ENCODE assay signal across 8 cellular contexts in the genomic region with DNA sequence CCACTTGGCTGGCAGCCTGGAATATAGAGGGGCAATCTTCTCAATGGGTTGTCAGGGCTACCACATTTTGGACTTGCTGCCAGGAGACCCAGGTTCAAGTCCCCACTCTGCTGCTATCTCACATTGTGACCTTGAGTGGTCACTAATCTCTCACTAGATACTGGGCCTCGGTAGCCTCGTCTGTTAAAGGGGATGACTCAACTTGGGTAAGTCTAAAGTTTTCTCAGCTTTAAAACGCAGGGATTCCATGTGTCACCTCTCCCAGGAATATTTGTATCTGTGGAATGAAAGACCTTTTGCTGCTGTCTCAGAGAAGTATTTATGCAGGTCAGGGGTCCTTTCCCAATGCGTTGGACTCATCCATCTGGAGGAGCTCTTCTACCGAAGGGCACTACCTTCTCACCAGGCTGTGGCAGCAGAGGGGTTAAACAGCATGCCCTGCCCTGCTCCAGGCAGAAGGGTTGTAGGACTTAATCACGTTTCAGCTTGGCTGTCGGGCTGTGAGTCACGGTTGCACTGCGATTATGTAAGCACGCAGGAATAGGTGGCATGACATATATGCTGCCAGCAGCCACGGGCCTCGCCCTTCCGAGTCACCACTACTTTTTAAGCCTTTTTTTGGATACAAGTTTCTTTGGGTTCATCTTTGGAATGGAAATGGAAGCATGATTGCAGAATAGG.
DNase-seq lines count a peak whose midpoint lies in the region; ATAC-seq and TF ChIP-seq lines count a peak whose summit lies in the region.

No MANE protein-coding gene starts in this region.

- H3K27me3 ChIP-seq in adipocyte (replicated peaks; ENCODE audit: control insufficient read depth, insufficient read depth, low read length) = no peaks in the 10 kb centered on the region

- no peak for TF ChIP-seq CTCF in mesothelial cell of epicardium (IDR thresholded peaks at IDR 0.05; ENCODE audit: unreplicated experiment)

- peak overlapping the region; percentile 23 for H3K4me3 ChIP-seq in adipocyte (ENCODE audit: low read length)

- H3K27ac Mint-ChIP-seq in mesothelial cell of epicardium = no peak overlapping the region

- peaks cover 6% of the 10 kb centered on the region for H3K36me3 Mint-ChIP-seq in mesothelial cell of epicardium

- DNase-seq in A172 (ENCODE audit: low spot score) (peak; percentile 98), HK-2 (ENCODE audit: unreplicated experiment) (peak; percentile 82), adipocyte (ENCODE audit: low read depth) (peak; percentile 91), hepatic stellate cell (ENCODE audit: low spot score) (peak; percentile 85), mesothelial cell of epicardium (ENCODE audit: low spot score in 2 of 2, unreplicated experiment in 2 of 2) (no peak), NCI-H2171 treated with DMSO at 0.1 percent for 48 hours (lab: John Stamatoyannopoulos, UW) (no peak), NCI-H1092 treated with DMSO at 0.1 percent for 48 hours (lab: John Stamatoyannopoulos, UW) (no peak)

- H3K4me3 Mint-ChIP-seq in mesothelial cell of epicardium = no peak overlapping the region

- peaks cover 12% of the 10 kb centered on the region for H3K9me3 Mint-ChIP-seq in mesothelial cell of epicardium

- H3K4me1 Mint-ChIP-seq in mesothelial cell of epicardium = peaks cover 30% of the 10 kb centered on the region

- no peaks in the 10 kb centered on the region for H3K36me3 ChIP-seq in adipocyte (ENCODE audit: control insufficient read depth, insufficient read depth, low read length, severe bottlenecking)

- H3K4me1 ChIP-seq in adipocyte (ENCODE audit: control insufficient read depth, insufficient read depth, low read length) = peaks cover 28% of the 10 kb centered on the region

- peak overlapping the region; percentile 8 for H3K9ac ChIP-seq in adipocyte (ENCODE audit: low read length)

- H3K9me3 ChIP-seq in adipocyte (ENCODE audit: control insufficient read depth, low read length) = peaks cover 10% of the 10 kb centered on the region

- ATAC-seq in HG02571 (IDR thresholded peaks at IDR 0.05; ENCODE audit: unreplicated experiment) = no peak

- H3K27me3 Mint-ChIP-seq in mesothelial cell of epicardium (ENCODE audit: low read depth) = no peaks in the 10 kb centered on the region

Comparison
In these comparisons a context has a peak if more than half of its experiments do, and no peak if none do; other contexts are left out.
1. DNase-seq: peak in A172 (single experiment), HK-2 (single experiment), adipocyte (single experiment) and hepatic stellate cell (single experiment); none in mesothelial cell of epicardium (0 of 2), NCI-H2171 treated with DMSO at 0.1 percent for 48 hours (single experiment) and NCI-H1092 treated with DMSO at 0.1 percent for 48 hours (single experiment).